12 cellular contexts compared by ENCODE assay signal in the genomic region with DNA sequence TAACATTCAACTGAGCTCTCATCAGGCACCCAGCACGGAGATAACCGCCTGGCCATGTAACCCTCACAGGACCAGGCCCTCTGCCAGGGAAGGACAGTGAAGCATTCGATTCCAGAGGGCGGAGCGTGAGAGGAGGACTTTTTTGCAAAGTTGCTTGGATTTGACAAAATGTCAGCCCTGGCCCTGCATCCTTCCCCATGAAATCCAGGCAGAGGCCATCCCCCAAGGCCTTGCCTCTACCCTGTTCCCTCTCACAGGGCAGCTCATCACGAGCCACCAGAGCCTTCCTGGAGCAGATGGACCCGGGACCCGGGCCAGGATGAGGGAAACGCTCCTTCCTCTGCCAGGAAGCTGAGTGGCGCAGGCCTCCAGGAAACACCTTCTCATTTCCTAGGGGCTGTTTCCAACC. TPM values are rescaled to one million over a fixed set of nuclear protein-coding genes. Genes with fewer than 3 reads are reported as not detected.
DNase-seq lines count a peak whose midpoint lies in the region; ATAC-seq and TF ChIP-seq lines count a peak whose summit lies in the region.
"Had no signal": no experiment of that assay in that cellular context is flagged by ENCODE, and none has a peak within 500 bp of the region (broad histone marks: within the 10 kb centered on the region; RNA-seq: fewer than 3 reads in every experiment).

No MANE protein-coding gene starts in this region.

- H3K9me3 ChIP-seq in right cardiac atrium (ENCODE audit: control insufficient read depth, low read length) (no peaks in the 10 kb centered on the region), skeletal muscle satellite cell (replicated peaks; ENCODE audit: low read length) (no peaks in the 10 kb centered on the region), osteoblast (ENCODE audit: low read depth, low read length) (no peaks in the 10 kb centered on the region)

- H3K36me3 Mint-ChIP-seq in HFFc6 (ENCODE audit: low read depth): peaks cover 16% of the 10 kb centered on the region

- H3K9me3 Mint-ChIP-seq in HFFc6: no peaks in the 10 kb centered on the region
- H3K9me3 Mint-ChIP-seq: CD4-positive, CD25-positive, alpha-beta regulatory T cell had no signal

- H3K79me2 ChIP-seq in osteoblast (ENCODE audit: insufficient read depth, low read length): peaks cover 53% of the 10 kb centered on the region

- 13% methylated on average over 10 of the region's 10 CpGs for WGBS in right cardiac atrium

- H4K20me1 ChIP-seq in osteoblast (ENCODE audit: insufficient read depth, low read length): peaks cover 14% of the 10 kb centered on the region

- no peak overlapping the region for H3K4me3 Mint-ChIP-seq in HFFc6
- H3K4me3 Mint-ChIP-seq: CD4-positive, CD25-positive, alpha-beta regulatory T cell had no signal

- H3K36me3 ChIP-seq in skeletal muscle satellite cell (ENCODE audit: insufficient read depth, low read length) (no peaks in the 10 kb centered on the region), osteoblast (ENCODE audit: insufficient read depth, low read length) (peaks cover 5% of the 10 kb centered on the region)
- H3K36me3 ChIP-seq: cardiac muscle cell had no signal

- DNase-seq in G401 (ENCODE audit: low spot score) (peak; percentile 98), caudate nucleus (lab: John Stamatoyannopoulos, UW) (peak in 9 of 61 donors; percentile 14 to 95 (median 37)), right cardiac atrium (peak; percentile 71 to 88 (median 87)), osteoblast (ENCODE audit: insufficient read length, low spot score, missing footprints) (no peak), HFFc6 (no peak), activated gamma-delta T cell treated with Interleukin-2 at 50 U/mL for 16 hours (no peak)
- no peak for DNase-seq in activated effector memory CD4-positive, alpha-beta T cell treated with Interleukin-2 at 50 U/mL for 16 hours
- DNase-seq: CD4-positive, CD25-positive, alpha-beta regulatory T cell; KG1; NCI-H510A had no signal

- TF ChIP-seq CTCF in osteoblast (IDR thresholded peaks at IDR 0.05; ENCODE audit: extremely low read depth, low read depth, low read length) (no peak), HFFc6 (IDR thresholded peaks at IDR 0.05) (no peak)

- H3K4me2 ChIP-seq in skeletal muscle satellite cell (ENCODE audit: low read length) (peak overlapping the region; percentile 28), osteoblast (ENCODE audit: insufficient read depth, low read length) (no peak overlapping the region)

- peak overlapping the region; percentile 58 for H3K27ac ChIP-seq in caudate nucleus (ENCODE audit: low read depth, low read length)
- peak overlapping the region; percentile 61 for H3K27ac ChIP-seq in right cardiac atrium (ENCODE audit: low read length)
- H3K27ac ChIP-seq in osteoblast (ENCODE audit: low read depth, low read length): no peak overlapping the region
- H3K27ac ChIP-seq: cardiac muscle cell had no signal

- H3K27me3 ChIP-seq in right cardiac atrium (ENCODE audit: control insufficient read depth, insufficient read depth) (no peaks in the 10 kb centered on the region), skeletal muscle satellite cell (ENCODE audit: control insufficient read depth, insufficient read depth, low read length) (no peaks in the 10 kb centered on the region), osteoblast (ENCODE audit: insufficient read depth, low read length) (no peaks in the 10 kb centered on the region)
- H3K27me3 ChIP-seq: cardiac muscle cell had no signal

- in situ Hi-C loops in G401 (cut with HindIII; ENCODE audit: low sequenced_read_pairs): no loop called here

- H3K4me1 Mint-ChIP-seq in HFFc6 (ENCODE audit: low read depth): peaks cover 12% of the 10 kb centered on the region

- intact Hi-C loops in right cardiac atrium (cut with DNase I): no loop called here

- H3K27me3 Mint-ChIP-seq in HFFc6 (ENCODE audit: insufficient read depth): peaks cover 2% of the 10 kb centered on the region; the same call in 1 of the 2 replicates
- H3K27me3 Mint-ChIP-seq: CD4-positive, CD25-positive, alpha-beta regulatory T cell had no signal

- no peak overlapping the region for H2AFZ ChIP-seq in osteoblast (ENCODE audit: low read length)

- ATAC-seq in right cardiac atrium: peak; percentile 61 to 62

- H3K27ac Mint-ChIP-seq in HFFc6: no peak overlapping the region

- no peak overlapping the region for H3K4me3 ChIP-seq in right cardiac atrium (ENCODE audit: low read length)
- H3K4me3 ChIP-seq in skeletal muscle satellite cell (ENCODE audit: low read length): no peak overlapping the region
- H3K4me3 ChIP-seq in osteoblast (ENCODE audit: insufficient read depth, low read length): no peak overlapping the region
- H3K4me3 ChIP-seq: cardiac muscle cell had no signal

- H3K9ac ChIP-seq in skeletal muscle satellite cell (ENCODE audit: low read depth, low read length): no peak overlapping the region

- H3K4me1 ChIP-seq in right cardiac atrium (ENCODE audit: control insufficient read depth, insufficient read depth, low read length) (peaks cover 14% of the 10 kb centered on the region), skeletal muscle satellite cell (ENCODE audit: control insufficient read depth, insufficient read depth, low read length) (peaks cover 24% of the 10 kb centered on the region), osteoblast (ENCODE audit: insufficient read depth, low read length) (peaks cover 10% of the 10 kb centered on the region)

RNA-seq across cellular contexts. Expression of gene CAMKK2, which starts 17.0 kb away (rescaled TPM):
- 22.5 and 27.2 TPM in 2 replicates for total RNA-seq in G401 (2014; rRNA removed; shearing (Covaris generic))
- 10 to 100 TPM; 15.8 to 22.1 (median 20.6) TPM for total RNA-seq in right cardiac atrium
- 11.3 TPM for polyA plus RNA-seq in right cardiac atrium
- 20.8 and 22.7 TPM in 2 replicates for total RNA-seq in skeletal muscle satellite cell (2012; rRNA removed)
- 22.8 and 23.9 TPM in 2 replicates for total RNA-seq in osteoblast
- 10 to 100 TPM; 27.8 to 35.3 (median 31.1) TPM for total RNA-seq in HFFc6 (2021; fragmentation: NEBNext Ultra II Directional; extraction: Animal tissue kit (Norgen Biotek cat#: 25700))

Comparison
In these comparisons a context has a peak if more than half of its experiments do, and no peak if none do; other contexts are left out.
1. DNase-seq: peak in G401 (single experiment) and right cardiac atrium (3 of 3); none in osteoblast (single experiment), HFFc6 (single experiment), activated effector memory CD4-positive, alpha-beta T cell treated with Interleukin-2 at 50 U/mL for 16 hours (single experiment) and activated gamma-delta T cell treated with Interleukin-2 at 50 U/mL for 16 hours (single experiment).